ENCODE assay signal across 1 cellular context in genomic region chr19:53520163-53520546, GRCh38.
TF ChIP-seq lines count a peak whose summit lies in the region.

No MANE protein-coding gene starts in this region.

TF ChIP-seq in H1, 55 proteins besides CTCF, POLR2A, EP300 and RAD21:
- TF ChIP-seq PHF8 (conservative IDR thresholded peaks at IDR 0.05; ENCODE audit: low read depth, low read length): 0 out of 2 replicates have a peak, but pooled peaks have one; percentile 11
- no peak for TF ChIP-seq GABPA (IDR thresholded peaks at IDR 0.05; ENCODE audit: borderline replicate concordance, insufficient read depth, low read length)
